8 cellular contexts compared by ENCODE assay signal in the genomic region with DNA sequence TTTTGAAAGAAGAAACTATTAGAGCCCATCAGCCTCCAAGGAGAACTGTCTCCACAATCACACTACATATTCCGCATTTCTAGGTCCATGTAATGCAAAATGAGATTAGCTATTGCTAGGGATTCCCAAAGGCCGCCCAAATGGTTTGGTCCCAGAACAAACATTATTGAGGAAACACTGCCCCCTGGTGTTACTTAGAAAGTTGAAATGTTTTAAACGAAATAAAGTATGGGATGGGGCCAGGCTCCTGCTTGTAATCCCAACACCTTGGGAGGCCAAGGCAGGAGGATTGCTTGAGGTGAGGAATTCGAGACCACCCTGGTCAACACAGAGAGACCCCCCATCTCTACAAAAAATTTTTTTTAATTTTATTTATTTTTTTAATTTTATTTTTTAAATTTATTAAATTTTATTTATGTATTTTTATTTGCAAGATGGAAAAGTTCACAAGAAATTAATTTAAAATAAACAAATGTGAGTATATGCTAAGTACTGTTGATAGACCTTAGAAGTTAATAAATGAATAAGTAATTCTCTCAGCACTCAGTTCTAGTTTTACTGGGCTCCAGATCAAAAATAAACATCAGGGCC. TPM values are rescaled to one million over a fixed set of nuclear protein-coding genes. Genes with fewer than 3 reads are reported as not detected.
A peak's percentile ranks its signal among the peaks of the same experiment; 100 is the strongest.
DNase-seq lines count a peak whose midpoint lies in the region; ATAC-seq and TF ChIP-seq lines count a peak whose summit lies in the region.

No MANE protein-coding gene starts in this region.

- TF ChIP-seq CTCF in HFF-Myc (IDR thresholded peaks at IDR 0.05; ENCODE audit: low read depth, low read length, missing control alignments), result peak; percentile 26

- peaks cover 15% of the 10 kb centered on the region for H3K4me1 Mint-ChIP-seq in activated naive CD4-positive, alpha-beta T cell treated with anti-CD3 and anti-CD28 coated beads, Interleukin-2, amount 10 ng/mL, durations not matched to agents 7 days and 5 days

- no peak overlapping the region for H3K4me3 ChIP-seq in HFF-Myc (replicated peaks; ENCODE audit: low read depth, low read length)

- DNase-seq in DMS114 treated with DMSO at 0.1 percent for 48 hours (lab: John Stamatoyannopoulos, UW; ENCODE audit: unreplicated experiment) (peak; percentile 70), HFF-Myc (ENCODE audit: extremely low read depth, low read depth) (peak; percentile 63), NCI-H748 (lab: John Stamatoyannopoulos, UW; ENCODE audit: unreplicated experiment) (peak; percentile 84), left cardiac atrium (no peak), renal cortical epithelial cell (ENCODE audit: low read depth) (peak; percentile 70)
- DNase-seq in activated naive CD4-positive, alpha-beta T cell treated with anti-CD3 and anti-CD28 coated beads, Interleukin-2, amount 10 ng/mL, durations not matched to agents 7 days and 5 days, result peak; percentile 41

- ATAC-seq in left cardiac atrium (peak; percentile 47 to 48), GM19452 (IDR thresholded peaks at IDR 0.05; ENCODE audit: unreplicated experiment) (no peak), GM18517 (IDR thresholded peaks at IDR 0.05; ENCODE audit: unreplicated experiment) (no peak)

- H3K4me3 Mint-ChIP-seq in activated naive CD4-positive, alpha-beta T cell treated with anti-CD3 and anti-CD28 coated beads, Interleukin-2, amount 10 ng/mL, durations not matched to agents 7 days and 5 days, result no peak overlapping the region

- H3K36me3 Mint-ChIP-seq in activated naive CD4-positive, alpha-beta T cell treated with anti-CD3 and anti-CD28 coated beads, Interleukin-2, amount 10 ng/mL, durations not matched to agents 7 days and 5 days, result peaks cover 17% of the 10 kb centered on the region

- intact Hi-C loops in left cardiac atrium (cut with DNase I), result loop anchor here (10.0 kb wide), 3 partner anchors 130 to 280 kb away; partner anchors contain the start of gene CRYBA2 (in 1 of the 2)

- H3K9me3 Mint-ChIP-seq in activated naive CD4-positive, alpha-beta T cell treated with anti-CD3 and anti-CD28 coated beads, Interleukin-2, amount 10 ng/mL, durations not matched to agents 7 days and 5 days, result no peaks in the 10 kb centered on the region

- no peaks in the 10 kb centered on the region for H3K27me3 Mint-ChIP-seq in activated naive CD4-positive, alpha-beta T cell treated with anti-CD3 and anti-CD28 coated beads, Interleukin-2, amount 10 ng/mL, durations not matched to agents 7 days and 5 days

- no peak overlapping the region for H3K27ac Mint-ChIP-seq in activated naive CD4-positive, alpha-beta T cell treated with anti-CD3 and anti-CD28 coated beads, Interleukin-2, amount 10 ng/mL, durations not matched to agents 7 days and 5 days

- CTCF ChIA-PET in activated naive CD4-positive, alpha-beta T cell treated with anti-CD3 and anti-CD28 coated beads, Interleukin-2, amount 10 ng/mL, durations not matched to agents 7 days and 5 days (lab: Charles Lee), result interaction anchor here (0.6 to 7.3 kb wide), 27 partner anchors 10 to 280 kb away, joined by 3 to 70 read pairs (median 4); partner anchors contain the start of genes CRYBA2 and IHH

RNA-seq across cellular contexts. Expression of gene NHEJ1, which starts 5.5 kb away (rescaled TPM):
- total RNA-seq in left cardiac atrium (1 to 10 TPM; 4.7 to 6.9 TPM), renal cortical epithelial cell (18.4 and 24.6 TPM in 2 replicates)

RNA-seq across cellular contexts. Expression of gene SLC23A3, which starts 14.7 kb away (rescaled TPM):
- total RNA-seq in left cardiac atrium (under 1 TPM; 0.47 to 0.50 TPM), renal cortical epithelial cell (1.0 and 1.6 TPM in 2 replicates)

RNA-seq across cellular contexts. Expression of gene CNPPD1, which starts 21.6 kb away (rescaled TPM):
- total RNA-seq in left cardiac atrium (10 to 100 TPM; 46.9 to 56.9 TPM), renal cortical epithelial cell (39.1 and 46.3 TPM in 2 replicates)

RNA-seq across cellular contexts. Expression of gene RETREG2, which starts 22.9 kb away (rescaled TPM):
- total RNA-seq in left cardiac atrium (10 to 100 TPM; 43.4 to 46.0 TPM), renal cortical epithelial cell (65.6 and 73.5 TPM in 2 replicates)

RNA-seq across cellular contexts. Expression of gene ZFAND2B, which starts 51.4 kb away (rescaled TPM):
- total RNA-seq in left cardiac atrium (10 to 100 TPM; 21.2 to 26.5 TPM), renal cortical epithelial cell (18.4 and 30.9 TPM in 2 replicates)

Comparison
In these comparisons a context has a peak if more than half of its experiments do, and no peak if none do; other contexts are left out.
1. ATAC-seq: peak in left cardiac atrium (2 of 2); none in GM19452 (single experiment) and GM18517 (single experiment).